In genomic region chr16:400061-400540, GRCh38 we compare ENCODE assay signal across 9 cellular contexts. TPM values are rescaled to one million over a fixed set of nuclear protein-coding genes. Genes with fewer than 3 reads are reported as not detected.
DNase-seq lines count a peak whose midpoint lies in the region; ATAC-seq, FAIRE-seq and TF ChIP-seq lines count a peak whose summit lies in the region.
"Had no signal": no experiment of that assay in that cellular context is flagged by ENCODE, and none has a peak within 500 bp of the region (broad histone marks: within the 10 kb centered on the region; RNA-seq: fewer than 3 reads in every experiment).

No MANE protein-coding gene starts in this region.

- peak overlapping the region; percentile 84 for H3K4me3 ChIP-seq in AG04450 (ENCODE audit: low read depth, low read length)
- no peak overlapping the region for H3K4me3 ChIP-seq in HEK293 (ENCODE audit: low read depth, low read length)
- peak overlapping the region; percentile 78 for H3K4me3 ChIP-seq in astrocyte (ENCODE audit: insufficient read depth, low read depth, low read length)
- H3K4me3 ChIP-seq in muscle layer of duodenum (ENCODE audit: low read depth in 1 of 2, low read length in 2 of 2), result peak overlapping the region in 1 of 2 donors; percentile 79

- H3K9me3 Mint-ChIP-seq in astrocyte (ENCODE audit: unreplicated experiment), result no peaks in the 10 kb centered on the region

- peaks cover 0 to 27% of the 10 kb centered on the region in 2 experiments; a peak in 2 of 3 replicates for H3K36me3 ChIP-seq in HEK293 (ENCODE audit: control insufficient read depth in 2 of 2, insufficient read depth in 1 of 2, low read length in 2 of 2)
- no peaks in the 10 kb centered on the region for H3K36me3 ChIP-seq in astrocyte (ENCODE audit: insufficient read depth, low read length)
- H3K36me3 ChIP-seq in muscle layer of duodenum (ENCODE audit: control insufficient read depth in 1 of 2, insufficient read depth in 2 of 2, low read length in 2 of 2), result peaks cover 0 to 7% of the 10 kb centered on the region in 2 donors

- peak overlapping the region; percentile 84 for H3K4me3 Mint-ChIP-seq in astrocyte (ENCODE audit: unreplicated experiment)

- H3K27me3 ChIP-seq in AG04450 (ENCODE audit: control insufficient read depth, insufficient read depth, low read length) (no peaks in the 10 kb centered on the region), astrocyte (ENCODE audit: insufficient read depth, low read length) (no peaks in the 10 kb centered on the region), muscle layer of duodenum (ENCODE audit: low read depth, low read length) (no peaks in the 10 kb centered on the region)

- DNase-seq in AG04450 (ENCODE audit: low read depth, low spot score) (no peak), astrocyte (ENCODE audit: low read depth) (no peak), hepatic stellate cell (ENCODE audit: low spot score) (no peak), NCI-H1105 treated with DMSO at 0.1 percent for 48 hours (lab: John Stamatoyannopoulos, UW) (no peak)
- DNase-seq: NCI-H345 had no signal

- H3K79me2 ChIP-seq in astrocyte (ENCODE audit: insufficient read depth, low read length), result peaks cover 9% of the 10 kb centered on the region

- H3K36me3 Mint-ChIP-seq in astrocyte (ENCODE audit: low read depth, unreplicated experiment), result peaks cover 2% of the 10 kb centered on the region

- CTCF ChIA-PET in AG04450 (lab: Charles Lee) (no interaction called here), HEK293 (lab: Yijun Ruan, JAX) (interaction anchor here (0.6 to 1.3 kb wide), 5 partner anchors 8 to 186 kb away, joined by 3 to 5 read pairs (median 4); no protein-coding TSS in a partner anchor)

- no peak for FAIRE-seq in astrocyte (lab: Jason Lieb, UNC)

- H3K9ac ChIP-seq in astrocyte (ENCODE audit: low read length), result peak overlapping the region; percentile 87

- H3K27ac Mint-ChIP-seq in astrocyte (ENCODE audit: unreplicated experiment), result no peak overlapping the region

- H3K4me1 ChIP-seq in HEK293 (ENCODE audit: control insufficient read depth, insufficient read depth, low read length), result no peaks in the 10 kb centered on the region
- H3K4me1 ChIP-seq in astrocyte (ENCODE audit: insufficient read depth, low read length), result peaks cover 8% of the 10 kb centered on the region
- H3K4me1 ChIP-seq in muscle layer of duodenum (ENCODE audit: control insufficient read depth in 1 of 2, insufficient read depth in 2 of 2, low read length in 2 of 2), result peaks cover 5 to 19% of the 10 kb centered on the region in 2 donors

- H3K4me2 ChIP-seq in astrocyte (ENCODE audit: low read length), result peak overlapping the region; percentile 93

- ATAC-seq in GM19397 (IDR thresholded peaks at IDR 0.05; ENCODE audit: unreplicated experiment), result no peak
- ATAC-seq in HG02884 (IDR thresholded peaks at IDR 0.05; ENCODE audit: unreplicated experiment), result no peak

- no peak overlapping the region for H2AFZ ChIP-seq in astrocyte (ENCODE audit: low read depth, low read length)

- H4K20me1 ChIP-seq in astrocyte (ENCODE audit: insufficient read depth, low read length), result peaks cover 25% of the 10 kb centered on the region

- no peaks in the 10 kb centered on the region for H3K27me3 Mint-ChIP-seq in astrocyte (ENCODE audit: low read depth, unreplicated experiment)

- TF ChIP-seq CTCF in AG04450 (IDR thresholded peaks at IDR 0.05; ENCODE audit: low read depth, low read length) (no peak), HEK293 (tag by site-specific recombination; IDR thresholded peaks at IDR 0.05) (no peak), astrocyte (IDR thresholded peaks at IDR 0.05; ENCODE audit: insufficient read depth, low read depth, low read length) (no peak)

- POLR2A ChIA-PET in AG04450 (lab: Yijun Ruan, JAX) (no interaction called here), HEK293 (lab: Yijun Ruan, JAX) (interaction anchor here (0.7 to 1.1 kb wide), 3 partner anchors 27 to 284 kb away, joined by 3 to 5 read pairs (median 3); partner anchors contain the start of genes CAPN15 and JMJD8)

- H3K4me1 Mint-ChIP-seq in astrocyte (ENCODE audit: low read depth, unreplicated experiment), result no peaks in the 10 kb centered on the region

- H3K27ac ChIP-seq in AG04450 (ENCODE audit: low read depth, low read length), result no peak overlapping the region
- H3K27ac ChIP-seq in HEK293 (ENCODE audit: extremely low read depth, low read depth, low read length), result peak overlapping the region; percentile 90; the same call in 1 of the 2 replicates
- H3K27ac ChIP-seq in astrocyte (ENCODE audit: low read depth, low read length), result no peak overlapping the region
- H3K27ac ChIP-seq in muscle layer of duodenum (ENCODE audit: low read length), result peak overlapping the region; percentile 2

- H3K9me3 ChIP-seq in AG04450 (ENCODE audit: control insufficient read depth, insufficient read depth, low read length) (no peaks in the 10 kb centered on the region; the same call in 1 of the 2 replicates), HEK293 (ENCODE audit: control insufficient read depth, insufficient read depth, low read depth, low read length) (no peaks in the 10 kb centered on the region), astrocyte (ENCODE audit: insufficient read depth, low read depth, low read length) (no peaks in the 10 kb centered on the region), muscle layer of duodenum (ENCODE audit: control insufficient read depth in 1 of 2, low read length in 2 of 2) (no peaks in the 10 kb centered on the region)

TF ChIP-seq in HEK293, 187 proteins besides CTCF, POLR2A, EP300 and RAD21 (continues in another document):
- no peak for TF ChIP-seq ZNF350 (tag by site-specific recombination; IDR thresholded peaks at IDR 0.05)
- TF ChIP-seq ATF2 (tag by site-specific recombination; IDR thresholded peaks at IDR 0.05; ENCODE audit: low read depth), result no peak
- TF ChIP-seq PRDM10 (tag by site-specific recombination; IDR thresholded peaks at IDR 0.05), result peak; percentile 68
- peak; percentile 92 for TF ChIP-seq ZNF600 (tag by site-specific recombination; IDR thresholded peaks at IDR 0.05)
- TF ChIP-seq ZEB2 (tag by site-specific recombination; IDR thresholded peaks at IDR 0.05), result 0 out of 2 replicates have a peak, but pooled peaks have one; percentile 23
- no peak for TF ChIP-seq ZNF112 (tag by site-specific recombination; IDR thresholded peaks at IDR 0.05)
- no peak for TF ChIP-seq ZNF664 (tag by site-specific recombination; IDR thresholded peaks at IDR 0.05)
- no peak for TF ChIP-seq ZNF585B (tag by site-specific recombination; IDR thresholded peaks at IDR 0.05)
- peak; percentile 64 for TF ChIP-seq ZBTB17 (tag by site-specific recombination; IDR thresholded peaks at IDR 0.05)
- peak; percentile 48; the same call in 1 of the 2 replicates for TF ChIP-seq IKZF3 (tag by site-specific recombination; IDR thresholded peaks at IDR 0.05)
- TF ChIP-seq GLIS1 (tag by site-specific recombination; IDR thresholded peaks at IDR 0.05), result peak; percentile 44
- peak; percentile 57 for TF ChIP-seq ZIC2 (tag by site-specific recombination; IDR thresholded peaks at IDR 0.05)
- TF ChIP-seq EGR2 (tag by site-specific recombination; IDR thresholded peaks at IDR 0.05; ENCODE audit: low read depth), result no peak

RNA-seq across cellular contexts. Expression of gene DECR2, which starts 1.6 kb away (rescaled TPM):
- 11.6 and 16.0 TPM in 2 replicates for polyA plus RNA-seq in AG04450 (2011; rRNA removed)
- polyA minus RNA-seq in AG04450 (2011; rRNA and poly(A)+ RNA removed), result 7.1 and 10.6 TPM in 2 replicates
- 13.4 and 17.4 TPM in 2 replicates for total RNA-seq in astrocyte

RNA-seq across cellular contexts. Expression of gene NME4, which starts 3.1 kb away (rescaled TPM):
- 156 and 198 TPM in 2 replicates for polyA plus RNA-seq in AG04450 (2011; rRNA removed)
- polyA minus RNA-seq in AG04450 (2011; rRNA and poly(A)+ RNA removed), result 79.2 and 129 TPM in 2 replicates
- total RNA-seq in astrocyte, result 268 and 275 TPM in 2 replicates

RNA-seq across cellular contexts. Expression of gene PGAP6, which starts 18.3 kb away (rescaled TPM):
- 40.8 and 68.0 TPM in 2 replicates for polyA plus RNA-seq in AG04450 (2011; rRNA removed)
- polyA minus RNA-seq in AG04450 (2011; rRNA and poly(A)+ RNA removed), result 56.0 and 96.7 TPM in 2 replicates
- 80.5 and 86.3 TPM in 2 replicates for total RNA-seq in astrocyte

RNA-seq across cellular contexts. Expression of gene RAB11FIP3, which starts 25.3 kb away (rescaled TPM):
- polyA plus RNA-seq in AG04450 (2011; rRNA removed), result 6.9 and 9.7 TPM in 2 replicates
- 9.5 and 9.9 TPM in 2 replicates for polyA minus RNA-seq in AG04450 (2011; rRNA and poly(A)+ RNA removed)
- 21.0 and 21.2 TPM in 2 replicates for total RNA-seq in astrocyte

RNA-seq across cellular contexts. Expression of gene MRPL28, which starts 29.8 kb away (rescaled TPM):
- 144 and 157 TPM in 2 replicates for polyA plus RNA-seq in AG04450 (2011; rRNA removed)
- 32.7 and 46.2 TPM in 2 replicates for polyA minus RNA-seq in AG04450 (2011; rRNA and poly(A)+ RNA removed)
- total RNA-seq in astrocyte, result 89.2 and 95.8 TPM in 2 replicates

Comparison
In these comparisons a context has a peak if more than half of its experiments do, and no peak if none do; other contexts are left out.
1. H3K27ac ChIP-seq: peak in HEK293 (single experiment) and muscle layer of duodenum (single experiment); none in AG04450 (single experiment) and astrocyte (single experiment).